ENCODE assay signal across 9 cellular contexts in the genomic region with DNA sequence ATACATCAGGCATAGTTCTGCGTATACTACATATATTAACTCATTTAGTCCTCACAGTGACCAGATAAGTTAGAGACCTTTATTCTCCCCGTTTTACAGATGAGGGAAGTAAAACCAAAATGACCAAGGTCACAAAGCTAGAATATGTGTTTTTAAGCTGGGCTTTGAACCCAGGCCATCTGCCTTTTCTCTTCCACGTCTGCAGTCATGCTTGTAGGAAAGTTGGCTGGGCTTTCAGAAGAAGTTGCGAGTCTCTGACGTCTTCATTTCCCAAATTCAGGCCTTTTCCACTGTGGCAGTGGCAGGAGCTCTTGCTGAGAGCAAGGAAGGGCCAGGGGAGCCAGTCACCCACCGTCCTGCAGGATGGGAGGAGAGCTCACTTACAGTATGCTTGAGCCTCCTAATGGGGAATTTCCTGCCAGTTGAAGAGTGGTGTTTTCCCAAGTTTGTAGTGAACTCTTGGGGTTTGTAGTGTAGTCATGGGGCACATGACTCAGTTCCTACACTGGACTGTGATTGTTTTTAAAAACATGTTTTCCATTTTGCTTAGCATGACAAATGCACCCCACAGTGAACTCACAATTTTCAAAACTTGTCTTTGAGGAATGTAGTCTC. TPM values are rescaled to one million over a fixed set of nuclear protein-coding genes. Genes with fewer than 3 reads are reported as not detected.
A peak's percentile ranks its signal among the peaks of the same experiment; 100 is the strongest.
DNase-seq lines count a peak whose midpoint lies in the region; ATAC-seq, FAIRE-seq and TF ChIP-seq lines count a peak whose summit lies in the region.
"Had no signal": no experiment of that assay in that cellular context is flagged by ENCODE, and none has a peak within 500 bp of the region (broad histone marks: within the 10 kb centered on the region; RNA-seq: fewer than 3 reads in every experiment).

No MANE protein-coding gene starts in this region.

- peak; percentile 95 for FAIRE-seq in endothelial cell of umbilical vein (lab: Jason Lieb, UNC)

- peak overlapping the region; percentile 47 for H3K4me2 ChIP-seq in endothelial cell of umbilical vein (ENCODE audit: insufficient read depth, low read length)

- POLR2A ChIA-PET in endothelial cell of umbilical vein (lab: Charles Lee) = interaction anchor here (0.8 to 2.1 kb wide), 4 partner anchors 21 to 52 kb away, joined by 3 to 8 read pairs (median 8); no protein-coding TSS in a partner anchor
- POLR2A ChIA-PET in naive thymus-derived CD4-positive, alpha-beta T cell (lab: Charles Lee) = no interaction called here

- H3K9me3 ChIP-seq in endothelial cell of umbilical vein (replicated peaks; ENCODE audit: control insufficient read depth, insufficient read depth, low read length) = no peaks in the 10 kb centered on the region
- H3K9me3 ChIP-seq in naive thymus-derived CD4-positive, alpha-beta T cell (ENCODE audit: control insufficient read depth in 2 of 3, low read length in 3 of 3) = no peaks in the 10 kb centered on the region

- peak; percentile 52 for TF ChIP-seq POLR2A in endothelial cell of umbilical vein (IDR thresholded peaks at IDR 0.05; ENCODE audit: low read depth, low read length)

- H4K20me1 ChIP-seq in endothelial cell of umbilical vein (replicated peaks; ENCODE audit: control insufficient read depth, extremely low read depth, insufficient read depth, low read length) = no peaks in the 10 kb centered on the region

- BruUV-seq in endothelial cell of umbilical vein (replicated peaks; lab: Mats Ljungman, UMichigan) = TSS peak; percentile 80
- no TSS peak for BruUV-seq in Calu3 (replicated peaks; lab: Mats Ljungman, UMichigan)

- peak overlapping the region; percentile 70 for H3K9ac ChIP-seq in endothelial cell of umbilical vein (replicated peaks; ENCODE audit: extremely low read depth, insufficient read depth, low read length)

- peaks cover 3 to 11% of the 10 kb centered on the region in 2 experiments for H3K36me3 ChIP-seq in endothelial cell of umbilical vein (ENCODE audit: control insufficient read depth in 2 of 2, extremely low read depth in 1 of 2, insufficient read depth in 2 of 2, low read length in 2 of 2)
- peaks cover 0 to 55% (median 21%) of the 10 kb centered on the region in 3 experiments for H3K36me3 ChIP-seq in naive thymus-derived CD4-positive, alpha-beta T cell (ENCODE audit: control insufficient read depth in 2 of 3, insufficient read depth in 3 of 3, low read length in 3 of 3)

- dilution Hi-C loops in endothelial cell of umbilical vein (cut with MboI; ENCODE audit: extremely low pct_ligation_motif_present, low sequenced_read_pairs) = no loop called here

- peaks cover 4 to 47% (median 13%) of the 10 kb centered on the region in 5 donors for H3K36me3 Mint-ChIP-seq in naive thymus-derived CD4-positive, alpha-beta T cell
- no peaks in the 10 kb centered on the region for H3K36me3 Mint-ChIP-seq in Calu3 (ENCODE audit: insufficient read depth, unreplicated experiment)

- H3K27ac ChIP-seq in endothelial cell of umbilical vein (ENCODE audit: insufficient read depth, low read depth, low read length) = peak overlapping the region; percentile 95
- H3K27ac ChIP-seq in naive thymus-derived CD4-positive, alpha-beta T cell (ENCODE audit: low read depth, low read length) = no peak overlapping the region

- H3K4me3 ChIP-seq in endothelial cell of umbilical vein (replicated peaks in 1 of 3; ENCODE audit: insufficient read depth in 1 of 3, low read depth in 1 of 3, low read length in 3 of 3) = no peak overlapping the region
- H3K4me3 ChIP-seq in naive thymus-derived CD4-positive, alpha-beta T cell (ENCODE audit: low read length) = no peak overlapping the region

- peaks cover 8 to 42% (median 34%) of the 10 kb centered on the region in 7 donors for H3K4me1 Mint-ChIP-seq in naive thymus-derived CD4-positive, alpha-beta T cell
- no peaks in the 10 kb centered on the region for H3K4me1 Mint-ChIP-seq in Calu3 (ENCODE audit: low read depth, unreplicated experiment)

- peaks cover 4% of the 10 kb centered on the region for H3K79me2 ChIP-seq in endothelial cell of umbilical vein (ENCODE audit: control insufficient read depth, insufficient read depth, low read length)

- H3K4me1 ChIP-seq in endothelial cell of umbilical vein (ENCODE audit: control insufficient read depth, extremely low read depth, insufficient read depth, low read length) = peaks cover 46% of the 10 kb centered on the region
- peaks cover 0 to 5% of the 10 kb centered on the region in 2 donors for H3K4me1 ChIP-seq in naive thymus-derived CD4-positive, alpha-beta T cell (ENCODE audit: control insufficient read depth in 2 of 2, insufficient read depth in 2 of 2, low read length in 2 of 2)

- ATAC-seq in naive thymus-derived CD4-positive, alpha-beta T cell = peak; percentile 72
- ATAC-seq in HG03521 (IDR thresholded peaks at IDR 0.05; ENCODE audit: unreplicated experiment) = no peak

- CTCF ChIA-PET in endothelial cell of umbilical vein (lab: Charles Lee) = interaction anchor here (0.7 to 2.5 kb wide), 14 partner anchors 10 to 99 kb away, joined by 3 to 15 read pairs (median 4); no protein-coding TSS in a partner anchor
- CTCF ChIA-PET in naive thymus-derived CD4-positive, alpha-beta T cell (lab: Charles Lee) = interaction anchor here (0.5 kb wide), 1 partner anchor 31 kb away, joined by 3 read pairs; no protein-coding TSS in a partner anchor
- CTCF ChIA-PET in Calu3 (lab: Charles Lee) = no interaction called here

- H3K9me3 Mint-ChIP-seq in naive thymus-derived CD4-positive, alpha-beta T cell = peaks cover 0 to 3% (median 0%) of the 10 kb centered on the region in 11 donors
- H3K9me3 Mint-ChIP-seq in Calu3 (ENCODE audit: low read depth, unreplicated experiment) = no peaks in the 10 kb centered on the region

- peak overlapping the region; percentile 17 to 92 (median 60) for H3K27ac Mint-ChIP-seq in naive thymus-derived CD4-positive, alpha-beta T cell
- H3K27ac Mint-ChIP-seq in Calu3 (ENCODE audit: unreplicated experiment) = no peak overlapping the region

- no peak overlapping the region for H2AFZ ChIP-seq in endothelial cell of umbilical vein (ENCODE audit: low read depth, low read length)

- H3K27me3 Mint-ChIP-seq in naive thymus-derived CD4-positive, alpha-beta T cell = no peaks in the 10 kb centered on the region
- H3K27me3 Mint-ChIP-seq in Calu3 (ENCODE audit: unreplicated experiment) = no peaks in the 10 kb centered on the region

- intact Hi-C loops in endothelial cell of umbilical vein (cut with micrococcal nuclease) (loop anchor here (1.0 kb wide), 5 partner anchors 11 to 60 kb away; partner anchors contain the start of gene WBP1L), Calu3 (cut with micrococcal nuclease; ENCODE audit: unreplicated experiment) (no loop called here)
- intact Hi-C loops in naive thymus-derived CD4-positive, alpha-beta T cell (cut with micrococcal nuclease) = no loop called here

- peak overlapping the region in 1 of 10 donors; percentile 70 for H3K4me3 Mint-ChIP-seq in naive thymus-derived CD4-positive, alpha-beta T cell
- H3K4me3 Mint-ChIP-seq in Calu3 (ENCODE audit: low read depth, unreplicated experiment) = no peak overlapping the region

- no peaks in the 10 kb centered on the region for H3K27me3 ChIP-seq in endothelial cell of umbilical vein (ENCODE audit: control insufficient read depth in 2 of 2, insufficient read depth in 2 of 2, low read length in 2 of 2)
- no peaks in the 10 kb centered on the region for H3K27me3 ChIP-seq in naive thymus-derived CD4-positive, alpha-beta T cell (ENCODE audit: control insufficient read depth in 2 of 2, insufficient read depth in 2 of 2, low read length in 2 of 2)

- DNase-seq in EH (ENCODE audit: low read depth) = peak; percentile 97
- peak; percentile 99 for DNase-seq in endothelial cell of umbilical vein (ENCODE audit: low read depth, low spot score)
- peak in 1 of 9 donors; percentile 51 for DNase-seq in naive thymus-derived CD4-positive, alpha-beta T cell
- no peak for DNase-seq in AML-193 (lab: John Stamatoyannopoulos, UW)
- no peak for DNase-seq in NCI-H345 (lab: John Stamatoyannopoulos, UW)
- no peak for DNase-seq in Calu3

- H3K9me1 ChIP-seq in endothelial cell of umbilical vein (replicated peaks; ENCODE audit: control insufficient read depth, extremely low read depth, insufficient read depth, low read length) = no peaks in the 10 kb centered on the region

- TF ChIP-seq CTCF in endothelial cell of umbilical vein (IDR thresholded peaks at IDR 0.05; ENCODE audit: extremely low read depth in 1 of 2, insufficient read depth in 1 of 2, low read depth in 1 of 2, low read length in 2 of 2) (no peak), Calu3 (IDR thresholded peaks at IDR 0.05; ENCODE audit: unreplicated experiment) (no peak)

RNA-seq across cellular contexts. Expression of gene CYP17A1, which starts 34.2 kb away (rescaled TPM):
- polyA plus RNA-seq in PFSK-1 (2012; ENCODE audit: insufficient read length, low read depth) = not detected
- total RNA-seq in endothelial cell of umbilical vein = not detected in 2 replicates
- polyA plus RNA-seq in endothelial cell of umbilical vein = not detected in 2 replicates
- polyA plus RNA-seq in endothelial cell of umbilical vein (2011; cell fraction: cytosol; rRNA removed) = not detected in 2 replicates
- polyA plus RNA-seq in endothelial cell of umbilical vein (2011; cell fraction: nucleus; rRNA removed) = not detected in 2 replicates
- not detected in 2 replicates for polyA plus RNA-seq in endothelial cell of umbilical vein (2012)
- not detected in 2 replicates for polyA minus RNA-seq in endothelial cell of umbilical vein
- not detected for polyA minus RNA-seq in endothelial cell of umbilical vein (2011; cell fraction: cytosol; rRNA and poly(A)+ RNA removed)
- not detected in 2 replicates for polyA minus RNA-seq in endothelial cell of umbilical vein (2011; cell fraction: nucleus; rRNA and poly(A)+ RNA removed)
- total RNA-seq in naive thymus-derived CD4-positive, alpha-beta T cell = not detected
- polyA plus RNA-seq in naive thymus-derived CD4-positive, alpha-beta T cell = not detected
- total RNA-seq in Calu3 (2022) = not detected in 2 replicates
- total RNA-seq: mononuclear cell had no signal

RNA-seq across cellular contexts. Expression of gene BORCS7, which starts 51.0 kb away (rescaled TPM):
- polyA plus RNA-seq in PFSK-1 (2012; ENCODE audit: insufficient read length, low read depth) = 16.7 TPM
- 16.2 and 16.9 TPM in 2 replicates for total RNA-seq in endothelial cell of umbilical vein
- polyA plus RNA-seq in endothelial cell of umbilical vein = 16.5 and 26.0 TPM in 2 replicates
- polyA plus RNA-seq in endothelial cell of umbilical vein (2011; cell fraction: cytosol; rRNA removed) = 31.4 and 33.6 TPM in 2 replicates
- polyA plus RNA-seq in endothelial cell of umbilical vein (2011; cell fraction: nucleus; rRNA removed) = 11.1 and 12.2 TPM in 2 replicates
- polyA plus RNA-seq in endothelial cell of umbilical vein (2012) = 21.4 and 21.8 TPM in 2 replicates
- 12.5 and 14.9 TPM in 2 replicates for polyA minus RNA-seq in endothelial cell of umbilical vein
- 4.8 TPM for polyA minus RNA-seq in endothelial cell of umbilical vein (2011; cell fraction: cytosol; rRNA and poly(A)+ RNA removed)
- polyA minus RNA-seq in endothelial cell of umbilical vein (2011; cell fraction: nucleus; rRNA and poly(A)+ RNA removed) = 8.4 and 9.4 TPM in 2 replicates
- 10 to 100 TPM; 11.6 to 20.2 (median 13.3) TPM for total RNA-seq in naive thymus-derived CD4-positive, alpha-beta T cell
- 10 to 100 TPM; 30.0 to 56.5 TPM for polyA plus RNA-seq in naive thymus-derived CD4-positive, alpha-beta T cell
- 4.5 and 4.9 TPM in 2 replicates for total RNA-seq in Calu3 (2022)

RNA-seq across cellular contexts. Expression of gene WBP1L, which starts 59.3 kb away (rescaled TPM):
- 27.2 TPM for polyA plus RNA-seq in PFSK-1 (2012; ENCODE audit: insufficient read length, low read depth)
- total RNA-seq in endothelial cell of umbilical vein = 43.6 and 46.0 TPM in 2 replicates
- polyA plus RNA-seq in endothelial cell of umbilical vein = 70.3 and 94.1 TPM in 2 replicates
- polyA plus RNA-seq in endothelial cell of umbilical vein (2011; cell fraction: cytosol; rRNA removed) = 42.5 and 43.8 TPM in 2 replicates
- polyA plus RNA-seq in endothelial cell of umbilical vein (2011; cell fraction: nucleus; rRNA removed) = 24.0 and 26.9 TPM in 2 replicates
- 39.9 and 52.8 TPM in 2 replicates for polyA plus RNA-seq in endothelial cell of umbilical vein (2012)
- polyA minus RNA-seq in endothelial cell of umbilical vein = 89.3 and 94.0 TPM in 2 replicates
- 11.5 TPM for polyA minus RNA-seq in endothelial cell of umbilical vein (2011; cell fraction: cytosol; rRNA and poly(A)+ RNA removed)
- polyA minus RNA-seq in endothelial cell of umbilical vein (2011; cell fraction: nucleus; rRNA and poly(A)+ RNA removed) = 22.3 and 22.4 TPM in 2 replicates
- 10 to 100 TPM; 20.5 to 37.9 (median 34.1) TPM for total RNA-seq in naive thymus-derived CD4-positive, alpha-beta T cell
- 10 to 100 TPM; 19.4 to 30.3 TPM for polyA plus RNA-seq in naive thymus-derived CD4-positive, alpha-beta T cell
- 19.9 and 26.0 TPM in 2 replicates for total RNA-seq in Calu3 (2022)

Comparison
In these comparisons a context has a peak if more than half of its experiments do, and no peak if none do; other contexts are left out.
1. DNase-seq: peak in EH (single experiment) and endothelial cell of umbilical vein (single experiment); none in AML-193 (0 of 2), NCI-H345 (single experiment) and Calu3 (single experiment).